In genomic region chr10:104614245-104614831, GRCh38 we compare ENCODE assay signal across 8 cellular contexts. TPM values are rescaled to one million over a fixed set of nuclear protein-coding genes. Genes with fewer than 3 reads are reported as not detected.
DNase-seq lines count a peak whose midpoint lies in the region; ATAC-seq and TF ChIP-seq lines count a peak whose summit lies in the region.

No MANE protein-coding gene starts in this region.

- TF ChIP-seq EP300 in neural cell (conservative IDR thresholded peaks at IDR 0.05; ENCODE audit: poor library complexity, severe bottlenecking) = no peak

- TF ChIP-seq RAD21 in neural cell (conservative IDR thresholded peaks at IDR 0.05) = no peak

- H3F3A ChIP-seq in neural cell (ENCODE audit: insufficient read depth, low read length, poor library complexity, severe bottlenecking) = no peaks in the 10 kb centered on the region

- H3K9me2 ChIP-seq in neural cell (ENCODE audit: insufficient read depth, low read length) = no peaks in the 10 kb centered on the region

- no peaks in the 10 kb centered on the region for H3K4me1 ChIP-seq in adipocyte (ENCODE audit: control insufficient read depth, insufficient read depth, low read length)

- H3K27ac ChIP-seq in neural cell (ENCODE audit: low read length) = no peak overlapping the region

- H3K79me2 ChIP-seq in neural cell (replicated peaks; ENCODE audit: insufficient read depth, low read length) = no peaks in the 10 kb centered on the region

- no peak overlapping the region for H3K4me2 ChIP-seq in neural cell (ENCODE audit: low read length)

- in situ Hi-C loops in G401 (cut with HindIII; ENCODE audit: low sequenced_read_pairs) = no loop called here

- H2AFZ ChIP-seq in neural cell (ENCODE audit: low read depth, low read length) = no peak overlapping the region

- peak; percentile 81 for ATAC-seq in GM19455 (IDR thresholded peaks at IDR 0.05; ENCODE audit: unreplicated experiment)

- H3K9ac ChIP-seq in adipocyte (ENCODE audit: low read length) (no peak overlapping the region), neural cell (ENCODE audit: low read length) (no peak overlapping the region)

- H3K9me3 ChIP-seq in adipocyte (ENCODE audit: control insufficient read depth, low read length) (peaks cover 7% of the 10 kb centered on the region), neural cell (ENCODE audit: low read length) (peaks cover 7% of the 10 kb centered on the region)

- TF ChIP-seq CTCF in neural cell (IDR thresholded peaks at IDR 0.05; ENCODE audit: poor library complexity, severe bottlenecking) = peak; percentile 38

- no peak overlapping the region for H3K4me3 ChIP-seq in adipocyte (ENCODE audit: low read length)
- no peak overlapping the region for H3K4me3 ChIP-seq in neural cell (ENCODE audit: low read length)

- H4K20me1 ChIP-seq in neural cell (ENCODE audit: insufficient read depth) = no peaks in the 10 kb centered on the region

- DNase-seq in G401 (ENCODE audit: low spot score) = peak; percentile 1
- DNase-seq in LoVo (ENCODE audit: low spot score) = peak; percentile 14
- DNase-seq in adipocyte (ENCODE audit: low read depth) = peak; percentile 8
- no peak for DNase-seq in NCI-H748 treated with DMSO at 0.1 percent for 48 hours (lab: John Stamatoyannopoulos, UW)
- DNase-seq in mucosa of gallbladder (ENCODE audit: low spot score) = no peak
- no peak for DNase-seq in central memory CD4-positive, alpha-beta T cell

- H3K27me3 ChIP-seq in adipocyte (replicated peaks; ENCODE audit: control insufficient read depth, insufficient read depth, low read length) (peaks cover 22% of the 10 kb centered on the region), neural cell (ENCODE audit: insufficient read depth, low read depth, low read length) (no peaks in the 10 kb centered on the region)

- H3K36me3 ChIP-seq in adipocyte (ENCODE audit: control insufficient read depth, insufficient read depth, low read length, severe bottlenecking) (no peaks in the 10 kb centered on the region), neural cell (ENCODE audit: insufficient read depth, low read length) (no peaks in the 10 kb centered on the region)

TF ChIP-seq in neural cell, 6 proteins besides CTCF, POLR2A, EP300 and RAD21:
- TF ChIP-seq TAF1 (IDR thresholded peaks at IDR 0.05; ENCODE audit: low read depth) (no peak), EZH2 (IDR thresholded peaks at IDR 0.05; ENCODE audit: borderline replicate concordance, insufficient read depth, low read length, poor library complexity, severe bottlenecking) (no peak), POLR2AphosphoS5 (IDR thresholded peaks at IDR 0.05) (no peak), REST (IDR thresholded peaks at IDR 0.05; ENCODE audit: borderline replicate concordance) (no peak), SMC3 (conservative IDR thresholded peaks at IDR 0.05; ENCODE audit: poor library complexity) (no peak), MXI1 (conservative IDR thresholded peaks at IDR 0.05; ENCODE audit: poor library complexity, severe bottlenecking) (no peak)

RNA-seq across cellular contexts. Expression of gene SORCS3, which starts 26.8 kb away (rescaled TPM):
- total RNA-seq in G401 (2014; rRNA removed; shearing (Covaris generic)) = not detected in 2 replicates
- 9.8 and 14.4 TPM in 2 replicates for polyA plus RNA-seq in neural cell
- 19.7 and 20.9 TPM in 2 replicates for polyA minus RNA-seq in neural cell
- 0.17 TPM for total RNA-seq in mucosa of gallbladder

Comparison
In these comparisons a context has a peak if more than half of its experiments do, and no peak if none do; other contexts are left out.
1. DNase-seq: peak in G401 (single experiment), LoVo (single experiment) and adipocyte (single experiment); none in NCI-H748 treated with DMSO at 0.1 percent for 48 hours (single experiment), mucosa of gallbladder (single experiment) and central memory CD4-positive, alpha-beta T cell (single experiment).